22 cellular contexts compared by ENCODE assay signal in the genomic region with DNA sequence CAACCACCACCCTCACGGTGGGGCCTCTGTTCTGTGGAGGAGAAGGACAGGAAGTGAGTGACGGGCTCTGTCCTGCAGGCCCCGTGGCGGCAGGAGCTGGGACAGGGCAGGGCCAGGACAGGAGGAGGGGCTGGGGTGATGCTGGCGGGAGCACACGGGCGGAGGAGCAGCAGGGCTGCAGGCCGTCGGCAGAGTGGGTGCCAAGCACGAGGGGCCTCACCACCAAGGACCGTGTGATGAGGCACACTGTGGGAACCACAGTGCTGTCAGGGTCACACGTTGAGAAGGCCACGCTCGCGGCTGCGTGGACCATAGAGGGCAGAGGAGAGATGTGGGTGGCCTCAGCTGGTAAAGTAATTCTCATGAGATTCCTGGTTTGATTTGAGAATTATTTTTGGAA. TPM values are rescaled to one million over a fixed set of nuclear protein-coding genes. Genes with fewer than 3 reads are reported as not detected.
"Had no signal": no experiment of that assay in that cellular context is flagged by ENCODE, and none has a peak within 500 bp of the region (broad histone marks: within the 10 kb centered on the region; RNA-seq: fewer than 3 reads in every experiment).

No MANE protein-coding gene starts in this region.

- H3K9me3 ChIP-seq: gastroesophageal sphincter, left lung, lower lobe of right lung, ovary, right atrium auricular region had no signal

- H3K27ac ChIP-seq: dorsolateral prefrontal cortex, gastroesophageal sphincter, left lung, lower lobe of right lung, ovary, right atrium auricular region had no signal

- H3K27me3 Mint-ChIP-seq: memory B cell, type B pancreatic cell had no signal

- H3K27ac Mint-ChIP-seq: immature natural killer cell, mesothelial cell of epicardium, natural killer cell, type B pancreatic cell had no signal

- H3K36me3 ChIP-seq: ovary had no signal

- H3K9me3 Mint-ChIP-seq: immature natural killer cell, memory B cell, mesothelial cell of epicardium, natural killer cell, neural crest cell, type B pancreatic cell had no signal

- H3K4me3 ChIP-seq: dorsolateral prefrontal cortex, gastroesophageal sphincter, left lung, lower lobe of right lung, ovary, right atrium auricular region had no signal

- H3K4me3 Mint-ChIP-seq: immature natural killer cell, memory B cell, mesothelial cell of epicardium, natural killer cell, type B pancreatic cell had no signal

- FAIRE-seq: keratinocyte, small intestine, urothelium cell line had no signal

- H3K27me3 ChIP-seq: dorsolateral prefrontal cortex, gastroesophageal sphincter, left lung, ovary, right atrium auricular region had no signal

- DNase-seq: cortex of kidney; dorsolateral prefrontal cortex; effector CD8-positive, alpha-beta T cell; glutamatergic neuron; immature natural killer cell; left lung; lower lobe of right lung; natural killer cell; ovary; small intestine; stimulated activated CD4-positive, alpha-beta T cell treated with anti-CD3 and anti-CD28 coated beads, Interleukin-12 subunit alpha, Interleukin-12 subunit beta, amount 100 ng/mL, for 4 hours; stimulated activated naive CD4-positive, alpha-beta T cell treated with Interleukin-2 at 50 U/mL for 16 hours had no signal

- H3K4me1 ChIP-seq: gastroesophageal sphincter, right atrium auricular region had no signal

- ATAC-seq: gastroesophageal sphincter, left lung, lower lobe of right lung, natural killer cell had no signal

- H3K4me1 Mint-ChIP-seq: mesothelial cell of epicardium had no signal

- H3K36me3 Mint-ChIP-seq: immature natural killer cell, natural killer cell had no signal

RNA-seq across cellular contexts. Expression of a gene that starts 28.8 kb away (rescaled TPM):
- total RNA-seq: fibroblast of villous mesenchyme, myocyte, right atrium auricular region had no signal
